Comparison of ENCODE assay signal across 9 cellular contexts in the genomic region with DNA sequence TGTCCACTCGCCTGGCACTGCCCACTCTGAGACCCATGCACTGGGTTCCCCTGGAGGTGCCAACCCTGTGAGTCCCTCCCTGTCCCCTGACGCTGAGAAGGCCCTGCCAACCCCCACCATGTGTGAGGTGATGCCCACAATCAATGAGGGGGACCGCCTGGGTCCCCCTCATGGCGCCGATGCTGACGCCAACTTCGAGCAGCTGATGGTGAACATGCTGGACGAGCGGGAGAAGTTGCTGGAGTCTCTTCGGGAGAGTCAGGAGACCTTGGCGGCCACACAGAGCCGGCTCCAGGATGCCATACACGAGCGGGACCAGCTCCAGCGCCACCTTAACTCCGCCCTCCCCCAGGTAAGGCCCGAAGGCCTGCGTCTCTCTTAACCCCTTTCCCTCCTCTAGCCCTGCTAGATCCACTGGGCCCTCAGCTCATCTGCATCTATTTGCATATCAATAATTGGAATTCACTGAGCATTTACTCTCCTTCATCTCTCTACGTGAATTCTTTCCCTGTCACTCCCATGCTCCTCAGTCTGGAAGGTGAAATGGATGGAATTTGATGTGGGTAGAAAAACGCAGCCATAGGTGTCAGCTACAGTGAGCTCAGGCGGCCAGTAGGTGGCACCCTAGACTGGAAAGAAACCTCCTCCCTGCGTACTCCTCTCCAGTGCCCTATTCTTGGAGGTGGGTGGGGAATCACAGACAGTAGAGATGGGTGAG. TPM values are rescaled to one million over a fixed set of nuclear protein-coding genes. Genes with fewer than 3 reads are reported as not detected.
A peak's percentile ranks its signal among the peaks of the same experiment; 100 is the strongest.
DNase-seq lines count a peak whose midpoint lies in the region; ATAC-seq and TF ChIP-seq lines count a peak whose summit lies in the region.
"Had no signal": no experiment of that assay in that cellular context is flagged by ENCODE, and none has a peak within 500 bp of the region (broad histone marks: within the 10 kb centered on the region; RNA-seq: fewer than 3 reads in every experiment).

No MANE protein-coding gene starts in this region.

- CTCF ChIA-PET in CD8-positive, alpha-beta memory T cell (lab: Charles Lee): interaction anchor here (0.7 to 4.6 kb wide), 19 partner anchors 9 to 448 kb away, joined by 3 to 57 read pairs (median 4); a partner anchor contains a TSS
- CTCF ChIA-PET in HEK293 (lab: Yijun Ruan, JAX): interaction anchor here (0.6 to 23.3 kb wide), 56 partner anchors 10 to 408 kb away, joined by 3 to 526 read pairs (median 6); a partner anchor contains a TSS

- H3K36me3 ChIP-seq in CD8-positive, alpha-beta memory T cell (ENCODE audit: insufficient read depth, low read length): no peaks in the 10 kb centered on the region
- H3K36me3 ChIP-seq in HEK293 (ENCODE audit: control insufficient read depth in 2 of 2, insufficient read depth in 1 of 2, low read length in 2 of 2): no peaks in the 10 kb centered on the region

- no peaks in the 10 kb centered on the region for H3K9me3 ChIP-seq in CD8-positive, alpha-beta memory T cell (ENCODE audit: low read length)
- H3K9me3 ChIP-seq in HEK293 (ENCODE audit: control insufficient read depth, insufficient read depth, low read depth, low read length): no peaks in the 10 kb centered on the region

- H3K9me3 Mint-ChIP-seq in CD8-positive, alpha-beta memory T cell: no peaks in the 10 kb centered on the region
- H3K9me3 Mint-ChIP-seq in memory B cell: no peaks in the 10 kb centered on the region
- H3K9me3 Mint-ChIP-seq: IgD-negative memory B cell had no signal

- POLR2A ChIA-PET in CD8-positive, alpha-beta memory T cell (lab: Charles Lee): interaction anchor here (1.1 kb wide), 1 partner anchor 230 kb away, joined by 3 read pairs; no protein-coding TSS in a partner anchor
- POLR2A ChIA-PET in HEK293 (lab: Yijun Ruan, JAX): interaction anchor here (0.6 to 2.7 kb wide), 2 partner anchors 12 to 229 kb away, joined by 5 to 16 read pairs; a partner anchor contains a TSS

- peaks cover 1 to 5% (median 5%) of the 10 kb centered on the region in 3 donors for H3K4me1 Mint-ChIP-seq in CD8-positive, alpha-beta memory T cell
- H3K4me1 Mint-ChIP-seq in memory B cell: peaks cover 4% of the 10 kb centered on the region

- no peak overlapping the region for H3K27ac ChIP-seq in CD8-positive, alpha-beta memory T cell (ENCODE audit: low read depth, low read length)
- H3K27ac ChIP-seq in HEK293 (ENCODE audit: extremely low read depth, low read depth, low read length): no peak overlapping the region

- no peaks in the 10 kb centered on the region for H3K27me3 ChIP-seq in CD8-positive, alpha-beta memory T cell (ENCODE audit: insufficient read depth, low read length, poor library complexity, severe bottlenecking)

- H3K27me3 Mint-ChIP-seq in CD8-positive, alpha-beta memory T cell: peaks cover 4 to 12% of the 10 kb centered on the region in 2 donors
- H3K27me3 Mint-ChIP-seq in memory B cell: peaks cover 13% of the 10 kb centered on the region

- H3K4me1 ChIP-seq in CD8-positive, alpha-beta memory T cell (ENCODE audit: insufficient read depth, low read length): no peaks in the 10 kb centered on the region
- H3K4me1 ChIP-seq in HEK293 (ENCODE audit: control insufficient read depth, insufficient read depth, low read length): no peaks in the 10 kb centered on the region; the same call in 1 of the 2 replicates

- ATAC-seq in memory B cell (ENCODE audit: low read depth): peak; percentile 92
- ATAC-seq in GM18909 (IDR thresholded peaks at IDR 0.05; ENCODE audit: poor library complexity, unreplicated experiment): no peak

- H3K4me3 ChIP-seq in CD8-positive, alpha-beta memory T cell (ENCODE audit: low read length): no peak overlapping the region
- H3K4me3 ChIP-seq in HEK293 (ENCODE audit: low read depth, low read length): no peak overlapping the region

- no peaks in the 10 kb centered on the region for H3K36me3 Mint-ChIP-seq in CD8-positive, alpha-beta memory T cell
- no peaks in the 10 kb centered on the region for H3K36me3 Mint-ChIP-seq in memory B cell
- H3K36me3 Mint-ChIP-seq: IgD-negative memory B cell had no signal

- peak; percentile 82 for TF ChIP-seq CTCF in HEK293 (tag by site-specific recombination; IDR thresholded peaks at IDR 0.05)

- DNase-seq in CD8-positive, alpha-beta memory T cell: peak; percentile 15 to 73 (median 45)
- DNase-seq in NCI-H510A (lab: John Stamatoyannopoulos, UW) (peak; percentile 41), ecto neural progenitor cell (ENCODE audit: low spot score) (peak; percentile 75), memory B cell (ENCODE audit: low spot score in 2 of 2) (peak; percentile 56 to 63)
- DNase-seq in activated CD4-positive, alpha-beta T cell treated with anti-CD3 and anti-CD28 coated beads, Interleukin-2, amount 50 U/mL, for 48 hours: peak; percentile 63 to 72
- DNase-seq in stimulated activated CD8-positive, alpha-beta memory T cell treated with anti-CD3 and anti-CD28 coated beads, Interleukin-15, amount 100 ng/mL, for 48 hours (ENCODE audit: low read depth in 2 of 2): peak; percentile 16 to 32

- H3K27ac Mint-ChIP-seq in CD8-positive, alpha-beta memory T cell: no peak overlapping the region
- no peak overlapping the region for H3K27ac Mint-ChIP-seq in memory B cell

- H3K4me3 Mint-ChIP-seq in CD8-positive, alpha-beta memory T cell: no peak overlapping the region
- H3K4me3 Mint-ChIP-seq in memory B cell: no peak overlapping the region

TF ChIP-seq in HEK293, 187 proteins besides CTCF, POLR2A, EP300 and RAD21:
- 0 out of 2 replicates have a peak, but pooled peaks have one; percentile 25 for TF ChIP-seq EGR2 (tag by site-specific recombination; IDR thresholded peaks at IDR 0.05; ENCODE audit: low read depth)
- TF ChIP-seq ZNF654 (tag by site-specific recombination; IDR thresholded peaks at IDR 0.05; ENCODE audit: low read depth): peak; percentile 96
- TF ChIP-seq MEIS1 (CRISPR knock-in tag; IDR thresholded peaks at IDR 0.05; ENCODE audit: borderline replicate concordance): no peak
- no peak for TF ChIP-seq RBAK (tag by site-specific recombination; IDR thresholded peaks at IDR 0.05)
- no peak for TF ChIP-seq SCRT2 (tag by site-specific recombination; IDR thresholded peaks at IDR 0.05)
- TF ChIP-seq ZNF660 (tag by site-specific recombination; IDR thresholded peaks at IDR 0.05): peak; percentile 55; the same call in 1 of the 2 replicates
- TF ChIP-seq, protein P1, sequence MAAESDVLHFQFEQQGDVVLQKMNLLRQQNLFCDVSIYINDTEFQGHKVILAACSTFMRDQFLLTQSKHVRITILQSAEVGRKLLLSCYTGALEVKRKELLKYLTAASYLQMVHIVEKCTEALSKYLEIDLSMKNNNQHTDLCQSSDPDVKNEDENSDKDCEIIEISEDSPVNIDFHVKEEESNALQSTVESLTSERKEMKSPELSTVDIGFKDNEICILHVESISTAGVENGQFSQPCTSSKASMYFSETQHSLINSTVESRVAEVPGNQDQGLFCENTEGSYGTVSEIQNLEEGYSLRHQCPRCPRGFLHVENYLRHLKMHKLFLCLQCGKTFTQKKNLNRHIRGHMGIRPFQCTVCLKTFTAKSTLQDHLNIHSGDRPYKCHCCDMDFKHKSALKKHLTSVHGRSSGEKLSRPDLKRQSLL (tag by site-specific recombination; IDR thresholded peaks at IDR 0.05): peak; percentile 57; the same call in 1 of the 2 replicates
- TF ChIP-seq ZNF600 (tag by site-specific recombination; IDR thresholded peaks at IDR 0.05): peak; percentile 51; the same call in 1 of the 2 replicates
- no peak for TF ChIP-seq KLF10 (tag by site-specific recombination; IDR thresholded peaks at IDR 0.05)
- TF ChIP-seq ZNF530 (tag by site-specific recombination; IDR thresholded peaks at IDR 0.05; ENCODE audit: low read depth): no peak

RNA-seq across cellular contexts. Expression of a gene that starts 12.8 kb away (rescaled TPM):
- total RNA-seq in CD8-positive, alpha-beta memory T cell: 1 to 10 TPM; 1.2 to 1.5 TPM
- polyA plus RNA-seq in CD8-positive, alpha-beta memory T cell: not detected
- polyA plus RNA-seq: IgD-negative memory B cell had no signal

RNA-seq across cellular contexts. Expression of a gene that starts 31.9 kb away (rescaled TPM):
- 10 to 100 TPM; 76.9 to 77.2 TPM for total RNA-seq in CD8-positive, alpha-beta memory T cell
- polyA plus RNA-seq in CD8-positive, alpha-beta memory T cell: 55.4 TPM

RNA-seq across cellular contexts. Expression of a gene that starts 46.8 kb away (rescaled TPM):
- total RNA-seq in CD8-positive, alpha-beta memory T cell: not detected
- not detected for polyA plus RNA-seq in CD8-positive, alpha-beta memory T cell
- polyA plus RNA-seq: IgD-negative memory B cell had no signal

Comparison
In these comparisons a context has a peak if more than half of its experiments do, and no peak if none do; other contexts are left out.
1. DNase-seq: peak in every context shown above with its lines; median percentile 75 in ecto neural progenitor cell; 68 in activated CD4-positive, alpha-beta T cell treated with anti-CD3 and anti-CD28 coated beads, Interleukin-2, amount 50 U/mL, for 48 hours; 60 in memory B cell; 45 in CD8-positive, alpha-beta memory T cell; 41 in NCI-H510A; 24 in stimulated activated CD8-positive, alpha-beta memory T cell treated with anti-CD3 and anti-CD28 coated beads, Interleukin-15, amount 100 ng/mL, for 48 hours.